8 cellular contexts compared by ENCODE assay signal in the genomic region with DNA sequence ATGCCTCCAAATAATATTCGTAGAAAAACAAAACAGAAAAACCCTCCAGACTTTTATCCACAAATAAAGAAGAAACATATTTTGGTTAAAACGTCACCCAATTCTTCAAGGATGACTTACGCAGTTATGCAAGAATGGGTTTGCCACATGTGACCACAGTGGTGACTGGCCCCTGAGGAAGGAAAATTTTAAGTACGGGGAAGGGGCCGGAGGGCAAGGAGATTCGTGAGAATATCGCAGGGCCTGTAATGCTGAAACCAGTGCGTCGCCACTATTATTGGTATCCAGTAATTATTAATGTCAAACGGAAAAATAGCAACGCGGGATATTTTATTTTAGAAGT. TPM values are rescaled to one million over a fixed set of nuclear protein-coding genes. Genes with fewer than 3 reads are reported as not detected.
DNase-seq lines count a peak whose midpoint lies in the region; ATAC-seq and TF ChIP-seq lines count a peak whose summit lies in the region.

No MANE protein-coding gene starts in this region.

- intact Hi-C loops in adrenal gland (cut with DNase I), result no loop called here

- peak overlapping the region; percentile 82 for H3K4me3 ChIP-seq in LNCaP clone FGC (ENCODE audit: low read depth, low read length)
- H3K4me3 ChIP-seq in adrenal gland, result peak overlapping the region in 2 of 4 donors; percentile 88 to 98
- H3K4me3 ChIP-seq in hepatocyte, result peak overlapping the region; percentile 23
- peak overlapping the region; percentile 75 to 97 (median 92) for H3K4me3 ChIP-seq in skin epidermis

- H3K36me3 ChIP-seq in adrenal gland (replicated peaks in 1 of 2) (peaks cover 0 to 10% of the 10 kb centered on the region in 2 donors), hepatocyte (replicated peaks; ENCODE audit: insufficient read depth, low read depth) (no peaks in the 10 kb centered on the region)

- 27 to 36% (median 31%) methylated on average over 12 of the region's 12 CpGs for WGBS in adrenal gland, 4 donors
- WGBS in hepatocyte (ENCODE audit: low lambda C conversion rate, missing lambda C conversion rate), result 64% methylated on average over 12 of the region's 12 CpGs

- H3K9me3 ChIP-seq in adrenal gland (replicated peaks in 1 of 3) (no peaks in the 10 kb centered on the region), hepatocyte (ENCODE audit: low read depth) (no peaks in the 10 kb centered on the region)

- peak; percentile 84 for DNase-seq in AG20443 (ENCODE audit: low spot score)
- DNase-seq in LNCaP clone FGC (ENCODE audit: low read depth), result no peak
- DNase-seq in adrenal gland, result peak in 6 of 7 donors; percentile 60 to 76 (median 64)
- DNase-seq in hepatocyte (ENCODE audit: low spot score), result peak; percentile 34
- DNase-seq in central memory CD4-positive, alpha-beta T cell, result no peak

- H3K4me1 ChIP-seq in adrenal gland (replicated peaks in 1 of 2) (peaks cover 30 to 47% of the 10 kb centered on the region in 2 donors), hepatocyte (ENCODE audit: insufficient read depth) (peaks cover 20% of the 10 kb centered on the region)

- ATAC-seq in GM21381 (IDR thresholded peaks at IDR 0.05; ENCODE audit: unreplicated experiment) (peak; percentile 9), HG03457 (IDR thresholded peaks at IDR 0.05; ENCODE audit: unreplicated experiment) (no peak)

- H3K27me3 ChIP-seq in adrenal gland (no peaks in the 10 kb centered on the region), hepatocyte (no peaks in the 10 kb centered on the region)

- TF ChIP-seq CTCF in LNCaP clone FGC (IDR thresholded peaks at IDR 0.05; ENCODE audit: control insufficient read depth, extremely low read depth, insufficient read depth) (no peak), adrenal gland (IDR thresholded peaks at IDR 0.05) (no peak), hepatocyte (IDR thresholded peaks at IDR 0.05; ENCODE audit: poor library complexity) (no peak)

- no peak for TF ChIP-seq POLR2A in adrenal gland (IDR thresholded peaks at IDR 0.05)

- H3K4me2 ChIP-seq in hepatocyte, result peak overlapping the region; percentile 83

- peak overlapping the region; percentile 90 to 99 (median 96) for H3K27ac ChIP-seq in adrenal gland
- peak overlapping the region; percentile 92 for H3K27ac ChIP-seq in hepatocyte
- H3K27ac ChIP-seq in skin epidermis, result peak overlapping the region in 20 of 21 experiments; percentile 67 to 95 (median 88)

- H2AFZ ChIP-seq in hepatocyte, result peak overlapping the region; percentile 82

- no peaks in the 10 kb centered on the region for H3K79me2 ChIP-seq in hepatocyte

- H3K9me2 ChIP-seq in hepatocyte (replicated peaks; ENCODE audit: insufficient read depth), result no peaks in the 10 kb centered on the region

- no peaks in the 10 kb centered on the region for H4K20me1 ChIP-seq in hepatocyte (ENCODE audit: insufficient read depth, poor library complexity, severe bottlenecking)

RNA-seq across cellular contexts. Expression of a gene that starts 0.6 kb away (rescaled TPM):
- total RNA-seq in adrenal gland, result 100 to 1,000 TPM; 139 to 356 (median 199) TPM
- 100 to 1,000 TPM in 2 of 3 donors, 10 to 100 TPM in 1; 72.5 to 160 (median 135) TPM for polyA plus RNA-seq in adrenal gland
- 72.4 and 93.2 TPM in 2 replicates for total RNA-seq in hepatocyte
- polyA plus RNA-seq in hepatocyte, result 138 and 150 TPM in 2 replicates

RNA-seq across cellular contexts. Expression of a gene that starts 36.5 kb away (rescaled TPM):
- total RNA-seq in adrenal gland, result 100 to 1,000 TPM in 1 of 8 donors, 10 to 100 TPM in 7; 53.8 to 103 (median 72.2) TPM
- polyA plus RNA-seq in adrenal gland, result 10 to 100 TPM; 60.5 to 76.7 (median 61.9) TPM
- 24.9 and 28.7 TPM in 2 replicates for total RNA-seq in hepatocyte
- 21.7 and 31.9 TPM in 2 replicates for polyA plus RNA-seq in hepatocyte

RNA-seq across cellular contexts. Expression of a gene that starts 56.4 kb away (rescaled TPM):
- total RNA-seq in adrenal gland (10 to 100 TPM; 29.1 to 76.8 (median 41.1) TPM), hepatocyte (12.0 and 16.7 TPM in 2 replicates)
- polyA plus RNA-seq in adrenal gland (10 to 100 TPM; 32.0 to 45.4 (median 33.1) TPM), hepatocyte (11.7 and 22.7 TPM in 2 replicates)

Comparison
In these comparisons a context has a peak if more than half of its experiments do, and no peak if none do; other contexts are left out.
1. DNase-seq: peak in AG20443 (single experiment), adrenal gland (6 of 7) and hepatocyte (single experiment); none in LNCaP clone FGC (single experiment) and central memory CD4-positive, alpha-beta T cell (single experiment).
2. Peak in every context shown above with its lines, with median percentiles within 50 percentile points of each other: H3K27ac ChIP-seq.